19 cellular contexts compared by ENCODE assay signal in the genomic region with DNA sequence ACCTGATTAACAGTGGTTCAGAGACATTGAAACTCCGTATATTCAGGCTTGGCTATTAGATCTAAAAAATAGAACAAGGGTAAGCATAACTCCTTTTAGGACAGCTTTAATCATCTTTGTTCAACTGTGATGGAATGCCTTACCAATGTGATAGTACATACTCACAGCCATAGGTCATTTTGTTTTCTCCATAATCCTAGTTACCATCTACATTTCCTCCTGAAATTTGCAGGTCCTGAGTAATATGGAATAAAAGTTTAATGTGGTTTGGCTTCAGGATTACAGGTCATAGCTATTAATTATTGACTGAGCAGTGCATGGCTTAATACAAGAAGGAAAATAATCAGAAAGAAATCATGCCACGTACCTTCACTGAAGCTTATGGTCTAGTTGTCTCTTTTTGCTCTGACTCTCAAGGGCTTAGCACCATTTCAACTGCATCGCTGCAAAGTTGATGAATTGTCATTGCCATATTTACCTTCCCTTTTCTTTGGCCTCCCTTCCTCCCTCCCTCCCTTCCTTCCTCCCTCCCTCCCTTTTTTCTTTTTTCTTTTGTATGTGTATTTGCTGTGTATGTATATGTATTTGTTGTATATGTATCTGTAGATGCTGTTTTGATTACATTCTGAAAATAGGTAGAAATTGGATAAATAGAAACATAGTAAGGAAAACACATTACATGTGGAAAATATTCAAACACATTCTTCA.
A peak's percentile ranks its signal among the peaks of the same experiment; 100 is the strongest.
DNase-seq lines count a peak whose midpoint lies in the region; ATAC-seq and TF ChIP-seq lines count a peak whose summit lies in the region.
"Had no signal": no experiment of that assay in that cellular context is flagged by ENCODE, and none has a peak within 500 bp of the region (broad histone marks: within the 10 kb centered on the region; RNA-seq: fewer than 3 reads in every experiment).

No MANE protein-coding gene starts in this region.

- H2AFZ ChIP-seq in IMR-90 (replicated peaks; ENCODE audit: low read length, poor library complexity): no peak overlapping the region

- H3K27me3 ChIP-seq in IMR-90 (ENCODE audit: control insufficient read depth, insufficient read depth, low read length) (no peaks in the 10 kb centered on the region), brain microvascular endothelial cell (replicated peaks) (no peaks in the 10 kb centered on the region)
- no peaks in the 10 kb centered on the region for H3K27me3 ChIP-seq in CD8-positive, alpha-beta T cell (ENCODE audit: insufficient read depth, low read length)
- H3K27me3 ChIP-seq: cardiac muscle cell, esophagus squamous epithelium, right atrium auricular region, tibial artery had no signal

- H3K56ac ChIP-seq in IMR-90 (ENCODE audit: extremely low read depth, insufficient read depth, low read length): no peak overlapping the region

- H4K8ac ChIP-seq in IMR-90 (ENCODE audit: low read depth in 2 of 2, low read length in 2 of 2): peak overlapping the region in 1 of 2 experiments; percentile 60; a peak in 3 of 4 replicates

- H4K5ac ChIP-seq in IMR-90 (ENCODE audit: low read depth, low read length): peak overlapping the region; percentile 72; the same call in 1 of the 2 replicates

- H3K23ac ChIP-seq in IMR-90 (ENCODE audit: low read depth, low read length): no peak overlapping the region; the same call in 1 of the 2 replicates

- H2AK5ac ChIP-seq in IMR-90 (ENCODE audit: low read depth, low read length): peak overlapping the region; percentile 51; the same call in 1 of the 2 replicates

- H2BK120ac ChIP-seq in IMR-90 (ENCODE audit: low read depth, low read length): peak overlapping the region; percentile 71

- peak overlapping the region; percentile 26; the same call in 2 of the 3 replicates for H2BK15ac ChIP-seq in IMR-90 (ENCODE audit: low read depth, low read length)

- H3K9me3 ChIP-seq in IMR-90 (ENCODE audit: control insufficient read depth, insufficient read depth, low read length): no peaks in the 10 kb centered on the region
- H3K9me3 ChIP-seq in CD8-positive, alpha-beta T cell (ENCODE audit: low read length): no peaks in the 10 kb centered on the region
- H3K9me3 ChIP-seq: esophagus squamous epithelium, right atrium auricular region, tibial artery had no signal

- no peaks in the 10 kb centered on the region for H3K27me3 Mint-ChIP-seq in mesothelial cell of epicardium (ENCODE audit: low read depth)
- peaks cover 3% of the 10 kb centered on the region for H3K27me3 Mint-ChIP-seq in CD8-positive, alpha-beta T cell (ENCODE audit: low read depth)
- H3K27me3 Mint-ChIP-seq: CD4-positive, CD25-positive, alpha-beta regulatory T cell had no signal

- H3K4me3 Mint-ChIP-seq in mesothelial cell of epicardium: no peak overlapping the region
- no peak overlapping the region for H3K4me3 Mint-ChIP-seq in CD8-positive, alpha-beta T cell
- H3K4me3 Mint-ChIP-seq: CD4-positive, CD25-positive, alpha-beta regulatory T cell; IgD-negative memory B cell; immature natural killer cell had no signal

- peak overlapping the region; percentile 54 for H3K4ac ChIP-seq in IMR-90 (ENCODE audit: low read depth, low read length)

- H3K36me3 ChIP-seq in IMR-90 (ENCODE audit: control insufficient read depth, insufficient read depth, low read length) (no peaks in the 10 kb centered on the region), brain microvascular endothelial cell (replicated peaks) (no peaks in the 10 kb centered on the region)
- H3K36me3 ChIP-seq in CD8-positive, alpha-beta T cell (ENCODE audit: insufficient read depth, low read length): no peaks in the 10 kb centered on the region
- H3K36me3 ChIP-seq: cardiac muscle cell, esophagus squamous epithelium, right atrium auricular region, tibial artery had no signal

- H3K27ac Mint-ChIP-seq in mesothelial cell of epicardium: peak overlapping the region; percentile 91
- no peak overlapping the region for H3K27ac Mint-ChIP-seq in CD8-positive, alpha-beta T cell
- H3K27ac Mint-ChIP-seq: CD4-positive, CD25-positive, alpha-beta regulatory T cell; IgD-negative memory B cell; immature natural killer cell had no signal

- H3K36me3 Mint-ChIP-seq in mesothelial cell of epicardium: no peaks in the 10 kb centered on the region
- H3K36me3 Mint-ChIP-seq in CD8-positive, alpha-beta T cell: no peaks in the 10 kb centered on the region
- H3K36me3 Mint-ChIP-seq: CD4-positive, CD25-positive, alpha-beta regulatory T cell; IgD-negative memory B cell had no signal

- TF ChIP-seq RAD21 in IMR-90 (IDR thresholded peaks at IDR 0.05; ENCODE audit: low read length): no peak

- no peak overlapping the region for H2AK9ac ChIP-seq in IMR-90 (replicated peaks; ENCODE audit: low read depth, low read length, poor library complexity)

- in situ Hi-C loops in ACHN (cut with HindIII; ENCODE audit: low pct_ligation_motif_present, low pct_unique_long_range_greater_than_20kb, low sequenced_read_pairs) (no loop called here), IMR-90 (cut with MboI; ENCODE audit: low sequenced_read_pairs) (no loop called here), brain microvascular endothelial cell (cut with HindIII; ENCODE audit: low pct_ligation_motif_present, low sequenced_read_pairs) (no loop called here)

- dilution Hi-C loops in IMR-90 (cut with HindIII; ENCODE audit: low sequenced_read_pairs, unreplicated experiment): no loop called here

- peaks cover 35% of the 10 kb centered on the region for H3K4me1 Mint-ChIP-seq in mesothelial cell of epicardium
- H3K4me1 Mint-ChIP-seq in CD8-positive, alpha-beta T cell (ENCODE audit: low read depth): no peaks in the 10 kb centered on the region
- H3K4me1 Mint-ChIP-seq: CD4-positive, CD25-positive, alpha-beta regulatory T cell; immature natural killer cell had no signal

- peak; percentile 27; the same call in 1 of the 2 replicates for ATAC-seq in IMR-90 (ENCODE audit: low read depth)
- ATAC-seq in CD8-positive, alpha-beta T cell: no peak

- H2BK20ac ChIP-seq in IMR-90 (ENCODE audit: low read depth, low read length): peak overlapping the region; percentile 60

- intact Hi-C loops in IMR-90 (cut with micrococcal nuclease): loop anchor here (2.0 to 10.0 kb wide), 3 partner anchors 249 to 487 kb away; no protein-coding TSS in a partner anchor
- intact Hi-C loops in CD8-positive, alpha-beta T cell (cut with DNase I, micrococcal nuclease): no loop called here

- BruUV-seq in IMR-90 (replicated peaks; lab: Mats Ljungman, UMichigan): no TSS peak

- peak; percentile 38 for DNase-seq in ACHN
- DNase-seq in IMR-90: peak; percentile 31
- no peak for DNase-seq in brain microvascular endothelial cell
- DNase-seq in mesothelial cell of epicardium (ENCODE audit: low spot score in 2 of 2, unreplicated experiment in 2 of 2): no peak
- no peak for DNase-seq in CD8-positive, alpha-beta T cell
- no peak for DNase-seq in medulla oblongata (ENCODE audit: extremely low spot score)
- DNase-seq in T-helper 2 cell: no peak
- DNase-seq in RWPE1 (ENCODE audit: low spot score): no peak
- DNase-seq: CD4-positive, CD25-positive, alpha-beta regulatory T cell; DMS53; esophagus squamous epithelium; immature natural killer cell; NCI-H1694; NCI-H2227 treated with DMSO at 0.1 percent for 48 hours; stimulated activated naive CD4-positive, alpha-beta T cell; tibial artery had no signal

- H3K4me3 ChIP-seq in IMR-90 (ENCODE audit: insufficient read depth, low read depth, low read length) (no peak overlapping the region), brain microvascular endothelial cell (ENCODE audit: low read depth, low read length) (no peak overlapping the region)
- H3K4me3 ChIP-seq in CD8-positive, alpha-beta T cell (ENCODE audit: low read depth, low read length): no peak overlapping the region
- H3K4me3 ChIP-seq: cardiac muscle cell, esophagus squamous epithelium, right atrium auricular region, tibial artery had no signal

- POLR2A ChIA-PET in IMR-90 (lab: Charles Lee; ENCODE audit: unreplicated experiment) (no interaction called here), RWPE1 (lab: Yijun Ruan, JAX; ENCODE audit: low non-redundant PET) (no interaction called here)
- POLR2A ChIA-PET in CD8-positive, alpha-beta T cell (lab: Charles Lee): no interaction called here

- H3K14ac ChIP-seq in IMR-90 (replicated peaks; ENCODE audit: low read depth, low read length): peak overlapping the region; percentile 78

- H2BK5ac ChIP-seq in IMR-90 (ENCODE audit: low read depth, low read length, poor library complexity, severe bottlenecking): peak overlapping the region; percentile 59

- 0 out of 2 replicates have a peak overlapping the region, but pooled peaks have one; percentile 67 for H4K91ac ChIP-seq in IMR-90 (ENCODE audit: insufficient read depth, low read depth, low read length)

- H3K9ac ChIP-seq in IMR-90 (ENCODE audit: low read depth, low read length): no peak overlapping the region

- no peaks in the 10 kb centered on the region for H4K20me1 ChIP-seq in IMR-90 (ENCODE audit: insufficient read depth, low read length)

- H3K79me1 ChIP-seq in IMR-90 (ENCODE audit: low read depth in 1 of 2, low read length in 2 of 2): no peaks in the 10 kb centered on the region

- H3K27ac ChIP-seq in IMR-90 (ENCODE audit: insufficient read depth, low read length) (no peak overlapping the region; the same call in 1 of the 2 replicates), brain microvascular endothelial cell (peak overlapping the region; percentile 78), RWPE1 (no peak overlapping the region)
- no peak overlapping the region for H3K27ac ChIP-seq in CD8-positive, alpha-beta T cell (ENCODE audit: low read depth, low read length)
- H3K27ac ChIP-seq: cardiac muscle cell, esophagus squamous epithelium, right atrium auricular region, tibial artery had no signal

- no peak for TF ChIP-seq POLR2A in IMR-90 (IDR thresholded peaks at IDR 0.05; ENCODE audit: low read depth, low read length)

- no CpG with 5 or more reads among the region's 3 CpGs for WGBS in IMR-90 (ENCODE audit: extremely low coverage in 2 of 2, insufficient read length in 1 of 2), 2 experiments

- H3K18ac ChIP-seq in IMR-90 (ENCODE audit: low read depth, low read length): peak overlapping the region; percentile 93

- H3K4me2 ChIP-seq in IMR-90 (ENCODE audit: low read depth, low read length): peak overlapping the region; percentile 14; the same call in 1 of the 2 replicates

- CTCF ChIA-PET in IMR-90 (lab: Yijun Ruan, JAX) (interaction anchor here (0.5 kb wide), 3 partner anchors 51 to 1132 kb away, joined by 3 to 4 read pairs (median 4); no protein-coding TSS in a partner anchor), RWPE1 (lab: Yijun Ruan, JAX) (interaction anchor here (0.6 kb wide), 1 partner anchor 705 kb away, joined by 3 read pairs; no protein-coding TSS in a partner anchor)
- CTCF ChIA-PET in CD8-positive, alpha-beta T cell (lab: Charles Lee): no interaction called here

- TF ChIP-seq CTCF in IMR-90 (conservative IDR thresholded peaks at IDR 0.05; ENCODE audit: low read depth, low read length): no peak
- no peak for TF ChIP-seq CTCF in brain microvascular endothelial cell (IDR thresholded peaks at IDR 0.05; ENCODE audit: low read depth, low read length, missing control alignments)
- no peak for TF ChIP-seq CTCF in mesothelial cell of epicardium (IDR thresholded peaks at IDR 0.05; ENCODE audit: unreplicated experiment)
- no peak for TF ChIP-seq CTCF in CD8-positive, alpha-beta T cell (IDR thresholded peaks at IDR 0.05)
- TF ChIP-seq CTCF in RWPE1 (conservative IDR thresholded peaks at IDR 0.05; ENCODE audit: low read depth): no peak

- H3K9me1 ChIP-seq in IMR-90 (ENCODE audit: insufficient read depth, low read length): 0 out of 2 replicates have a peak, but pooled peaks cover 2% of the 10 kb centered on the region

- peaks cover 13% of the 10 kb centered on the region for H3K4me1 ChIP-seq in IMR-90 (ENCODE audit: control insufficient read depth, insufficient read depth, low read length)
- H3K4me1 ChIP-seq in CD8-positive, alpha-beta T cell (ENCODE audit: insufficient read depth, low read length): no peaks in the 10 kb centered on the region
- H3K4me1 ChIP-seq: esophagus squamous epithelium, right atrium auricular region, tibial artery had no signal

- peaks cover 3% of the 10 kb centered on the region for H3K9me3 Mint-ChIP-seq in mesothelial cell of epicardium
- no peaks in the 10 kb centered on the region for H3K9me3 Mint-ChIP-seq in CD8-positive, alpha-beta T cell
- H3K9me3 Mint-ChIP-seq: IgD-negative memory B cell, immature natural killer cell had no signal

Comparison
In these comparisons a context has a peak if more than half of its experiments do, and no peak if none do; other contexts are left out.
1. DNase-seq: peak in ACHN (single experiment) and IMR-90 (single experiment); none in brain microvascular endothelial cell (single experiment), mesothelial cell of epicardium (0 of 2), CD8-positive, alpha-beta T cell (0 of 7), medulla oblongata (single experiment), T-helper 2 cell (0 of 5) and RWPE1 (single experiment).